21 cellular contexts compared by ENCODE assay signal in the genomic region with DNA sequence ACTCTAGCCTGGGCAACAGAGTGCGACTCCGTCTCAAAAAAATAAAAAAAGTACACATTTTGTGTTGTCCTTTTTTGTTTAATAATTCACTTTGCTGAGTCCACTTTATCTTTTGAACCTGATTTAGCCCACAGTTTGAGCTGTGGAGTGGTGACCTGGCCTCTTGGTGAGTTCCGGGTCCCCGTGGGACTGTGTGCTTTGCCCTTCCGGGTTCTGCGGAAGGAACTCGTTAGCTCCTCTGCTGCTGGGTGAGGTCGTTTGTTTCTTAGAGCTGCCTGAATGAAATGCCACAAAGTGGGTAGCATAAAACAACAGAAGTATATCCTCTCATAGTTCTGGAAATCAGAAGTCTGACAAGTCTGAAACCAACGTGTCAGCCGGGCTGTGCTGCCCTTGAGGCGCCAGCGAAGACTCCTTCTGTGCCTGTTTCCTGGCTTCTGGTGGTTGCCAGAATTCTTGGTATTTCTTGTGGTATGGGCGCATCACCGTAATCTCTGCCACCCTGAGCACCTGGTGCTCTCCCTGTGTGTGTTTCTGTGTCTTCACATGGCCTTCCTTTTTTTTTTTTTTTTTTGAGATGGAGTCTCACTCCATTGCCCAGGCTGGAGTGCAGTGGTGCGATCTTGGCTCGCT. TPM values are rescaled to one million over a fixed set of nuclear protein-coding genes. Genes with fewer than 3 reads are reported as not detected.
A peak's percentile ranks its signal among the peaks of the same experiment; 100 is the strongest.
DNase-seq lines count a peak whose midpoint lies in the region; ATAC-seq and TF ChIP-seq lines count a peak whose summit lies in the region.
"Had no signal": no experiment of that assay in that cellular context is flagged by ENCODE, and none has a peak within 500 bp of the region (broad histone marks: within the 10 kb centered on the region; RNA-seq: fewer than 3 reads in every experiment).

No MANE protein-coding gene starts in this region.

- H3K4me1 Mint-ChIP-seq in T-helper 17 cell (peaks cover 3% of the 10 kb centered on the region), osteocyte (ENCODE audit: unreplicated experiment) (peaks cover 46% of the 10 kb centered on the region)
- H3K4me1 Mint-ChIP-seq in stimulated activated memory B cell treated with anti-CD40 and anti-IgM and Interleukin-4, amounts not matched to agents 10 μg/mL and 1 μg/mL and 100 μg/mL, for 72 hours = peaks cover 10% of the 10 kb centered on the region

- DNase-seq in T-helper 17 cell (no peak), dorsolateral prefrontal cortex (no peak), osteocyte (ENCODE audit: extremely low spot score, unreplicated experiment) (no peak), NCI-H1930 (lab: John Stamatoyannopoulos, UW) (no peak)
- DNase-seq: activated CD4-positive, alpha-beta T cell treated with anti-CD3 and anti-CD28 coated beads, Interleukin-2, amount 50 U/mL, for 48 hours; cerebellar nuclear complex; endodermal cell; heart right ventricle; immature natural killer cell; naive B cell; NCI-H1417 treated with DMSO at 0.1 percent for 48 hours; NCI-H774; OCI-M1; psoas muscle; SHP77; stimulated activated CD8-positive, alpha-beta memory T cell treated with anti-CD3 and anti-CD28 coated beads, Interleukin-4, amount 100 ng/mL, for 48 hours; WERI-Rb-1 had no signal

- TF ChIP-seq CTCF in HEK293 (tag by site-specific recombination; IDR thresholded peaks at IDR 0.05) (no peak), dorsolateral prefrontal cortex (IDR thresholded peaks at IDR 0.05 in 54 of 56, conservative IDR thresholded peaks at IDR 0.05 in 2 of 56; ENCODE audit: low read depth in 1 of 56, partially characterized antibody in 56 of 56) (no peak), osteocyte (IDR thresholded peaks at IDR 0.05) (no peak)

- POLR2A ChIA-PET in HEK293 (lab: Yijun Ruan, JAX) = no interaction called here

- no peak overlapping the region for H3K4me3 ChIP-seq in HEK293 (ENCODE audit: low read depth, low read length)
- H3K4me3 ChIP-seq in dorsolateral prefrontal cortex = peak overlapping the region in 24 of 59 donors; percentile 0 to 90 (median 18)
- H3K4me3 ChIP-seq: psoas muscle had no signal

- intact Hi-C loops in dorsolateral prefrontal cortex (cut with DNase I) = no loop called here

- H3K27me3 Mint-ChIP-seq in T-helper 17 cell (peaks cover 59% of the 10 kb centered on the region), osteocyte (ENCODE audit: unreplicated experiment) (no peaks in the 10 kb centered on the region)
- H3K27me3 Mint-ChIP-seq in stimulated activated memory B cell treated with anti-CD40 and anti-IgM and Interleukin-4, amounts not matched to agents 10 μg/mL and 1 μg/mL and 100 μg/mL, for 72 hours = peaks cover 52% of the 10 kb centered on the region

- H3K4me1 ChIP-seq in HEK293 (ENCODE audit: control insufficient read depth, insufficient read depth, low read length) = 0 out of 2 replicates have a peak, but pooled peaks cover 6% of the 10 kb centered on the region

- peaks cover 5% of the 10 kb centered on the region for H3K36me3 Mint-ChIP-seq in T-helper 17 cell (ENCODE audit: low read depth)
- peaks cover 4% of the 10 kb centered on the region for H3K36me3 Mint-ChIP-seq in osteocyte (ENCODE audit: unreplicated experiment)
- no peaks in the 10 kb centered on the region for H3K36me3 Mint-ChIP-seq in stimulated activated memory B cell treated with anti-CD40 and anti-IgM and Interleukin-4, amounts not matched to agents 10 μg/mL and 1 μg/mL and 100 μg/mL, for 72 hours
- H3K36me3 Mint-ChIP-seq: immature natural killer cell, memory B cell, naive B cell had no signal

- H3K9me3 ChIP-seq in HEK293 (ENCODE audit: control insufficient read depth, insufficient read depth, low read depth, low read length) (no peaks in the 10 kb centered on the region), T-helper 17 cell (ENCODE audit: control insufficient read depth, low read length, poor library complexity, severe bottlenecking) (no peaks in the 10 kb centered on the region)
- H3K9me3 ChIP-seq: heart right ventricle, psoas muscle had no signal

- H3K27ac ChIP-seq in HEK293 (ENCODE audit: extremely low read depth, low read depth, low read length) (no peak overlapping the region), dorsolateral prefrontal cortex (peak overlapping the region in 39 of 59 donors; percentile 10 to 98 (median 53))
- H3K27ac ChIP-seq: psoas muscle, WERI-Rb-1 had no signal

- H3K4me3 Mint-ChIP-seq in T-helper 17 cell (peak overlapping the region; percentile 55), osteocyte (ENCODE audit: unreplicated experiment) (peak overlapping the region; percentile 44)
- no peak overlapping the region for H3K4me3 Mint-ChIP-seq in stimulated activated memory B cell treated with anti-CD40 and anti-IgM and Interleukin-4, amounts not matched to agents 10 μg/mL and 1 μg/mL and 100 μg/mL, for 72 hours
- H3K4me3 Mint-ChIP-seq: endodermal cell, memory B cell had no signal

- H3K27ac Mint-ChIP-seq in T-helper 17 cell (no peak overlapping the region), osteocyte (ENCODE audit: unreplicated experiment) (peak overlapping the region; percentile 62)
- no peak overlapping the region for H3K27ac Mint-ChIP-seq in stimulated activated memory B cell treated with anti-CD40 and anti-IgM and Interleukin-4, amounts not matched to agents 10 μg/mL and 1 μg/mL and 100 μg/mL, for 72 hours
- H3K27ac Mint-ChIP-seq: endodermal cell, memory B cell, naive B cell had no signal

- peaks cover 0 to 28% (median 6%) of the 10 kb centered on the region in 45 donors for H3K27me3 ChIP-seq in dorsolateral prefrontal cortex

- CTCF ChIA-PET in HEK293 (lab: Yijun Ruan, JAX) = interaction anchor here (1.0 kb wide), 1 partner anchor 22 kb away, joined by 3 read pairs; no protein-coding TSS in a partner anchor

- H3K36me3 ChIP-seq in HEK293 (ENCODE audit: control insufficient read depth in 2 of 2, insufficient read depth in 1 of 2, low read length in 2 of 2) = no peaks in the 10 kb centered on the region
- H3K36me3 ChIP-seq: heart right ventricle, WERI-Rb-1 had no signal

- ATAC-seq in T-helper 17 cell = peak; percentile 32
- no peak for ATAC-seq in HG03565 (IDR thresholded peaks at IDR 0.05; ENCODE audit: unreplicated experiment)
- ATAC-seq in stimulated activated memory B cell treated with anti-CD40 and anti-IgM and Interleukin-4, amounts not matched to agents 10 μg/mL and 1 μg/mL and 100 μg/mL, for 72 hours = no peak
- ATAC-seq: heart right ventricle, psoas muscle had no signal

- H3K9me3 Mint-ChIP-seq in osteocyte (ENCODE audit: unreplicated experiment) = no peaks in the 10 kb centered on the region
- H3K9me3 Mint-ChIP-seq in stimulated activated memory B cell treated with anti-CD40 and anti-IgM and Interleukin-4, amounts not matched to agents 10 μg/mL and 1 μg/mL and 100 μg/mL, for 72 hours = no peaks in the 10 kb centered on the region
- H3K9me3 Mint-ChIP-seq: memory B cell had no signal

TF ChIP-seq in HEK293, 187 proteins besides CTCF, POLR2A, EP300 and RAD21:
- no peak for TF ChIP-seq SCRT1 (tag by site-specific recombination; IDR thresholded peaks at IDR 0.05; ENCODE audit: borderline replicate concordance)
- TF ChIP-seq ZNF121 (tag by site-specific recombination; IDR thresholded peaks at IDR 0.05) = peak; percentile 42; the same call in 1 of the 2 replicates

RNA-seq across cellular contexts. Expression of gene EFHD1, which starts 3.5 kb away (rescaled TPM):
- total RNA-seq in T-helper 17 cell (1 to 10 TPM; 1.1 to 1.8 TPM), dorsolateral prefrontal cortex (100 to 1,000 TPM in 103 of 120 experiments, 10 to 100 TPM in 17; 50.7 to 624 (median 173) TPM), osteocyte (106 and 114 TPM in 2 replicates)

Comparison
In these comparisons a context has a peak if more than half of its experiments do, and no peak if none do; other contexts are left out.
1. RNA of gene EFHD1, which starts 3.5 kb away (total RNA-seq): 50.7 to 624 TPM in dorsolateral prefrontal cortex and 106 to 114 TPM in osteocyte; 1.1 to 1.8 TPM in T-helper 17 cell; every median in the first group is over 10 times any median in the second.